Comparison of ENCODE assay signal across 22 cellular contexts in genomic region chr3:188126271-188126670, GRCh38. TPM values are rescaled to one million over a fixed set of nuclear protein-coding genes. Genes with fewer than 3 reads are reported as not detected.
DNase-seq lines count a peak whose midpoint lies in the region; ATAC-seq and TF ChIP-seq lines count a peak whose summit lies in the region.
"Had no signal": no experiment of that assay in that cellular context is flagged by ENCODE, and none has a peak within 500 bp of the region (broad histone marks: within the 10 kb centered on the region; RNA-seq: fewer than 3 reads in every experiment).

No MANE protein-coding gene starts in this region.

- H4K20me1 ChIP-seq in fibroblast of lung (ENCODE audit: control insufficient read depth, extremely low read depth, insufficient read depth, low read length) = no peaks in the 10 kb centered on the region

- H3K36me3 ChIP-seq in fibroblast of lung (ENCODE audit: control insufficient read depth, insufficient read depth, low read length) = no peaks in the 10 kb centered on the region
- H3K36me3 ChIP-seq in sigmoid colon = no peaks in the 10 kb centered on the region
- H3K36me3 ChIP-seq: BE2C, breast epithelium had no signal

- WGBS in sigmoid colon, 2 donors = 90 to 96% methylated on average over 2 of the region's 2 CpGs

- H2AFZ ChIP-seq in fibroblast of lung (ENCODE audit: low read length) = no peak overlapping the region

- DNase-seq in AG20443 (ENCODE audit: low spot score) = peak; percentile 30
- DNase-seq in HFFc6 = peak; percentile 28
- DNase-seq in fibroblast of lung (ENCODE audit: low read depth in 2 of 2) = peak in 1 of 2 donors; percentile 86
- DNase-seq in sigmoid colon = no peak
- no peak for DNase-seq in activated CD4-positive, alpha-beta T cell treated with anti-CD3 and anti-CD28 coated beads for 36 hours
- no peak for DNase-seq in stimulated activated CD4-positive, alpha-beta T cell treated with anti-CD3 and anti-CD28 coated beads, Interleukin-2, amount 100 ng/mL, for 48 hours
- DNase-seq in left lobe of liver (ENCODE audit: low spot score) = no peak
- DNase-seq: activated CD4-positive, alpha-beta T cell treated with anti-CD3 and anti-CD28 coated beads, Interleukin-2, amount 50 U/mL, for 48 hours; activated CD8-positive, alpha-beta memory T cell treated with anti-CD3 and anti-CD28 coated beads, Interleukin-2, amount 50 U/mL, for 48 hours; BE2C; NCI-H1417 treated with DMSO at 0.1 percent for 48 hours; NCI-H446; small intestine; stimulated activated CD4-positive, alpha-beta T cell treated with anti-CD3 and anti-CD28 coated beads, Interleukin-2, amount 100 ng/mL, for 24 hours; stimulated activated naive B cell treated with anti-CD40 and anti-IgM and Interleukin-4, amounts not matched to agents 10 μg/mL and 1 μg/mL and 100 μg/mL, for 72 hours; testis had no signal

- CTCF ChIA-PET in activated CD4-positive, alpha-beta T cell treated with anti-CD3 and anti-CD28 coated beads for 36 hours (lab: Charles Lee) = interaction anchor here (1.3 kb wide), 1 partner anchor 157 kb away, joined by 3 read pairs; no protein-coding TSS in a partner anchor

- peaks cover 42% of the 10 kb centered on the region for H3K4me1 Mint-ChIP-seq in HFFc6 (ENCODE audit: low read depth)
- H3K4me1 Mint-ChIP-seq in activated CD4-positive, alpha-beta T cell treated with anti-CD3 and anti-CD28 coated beads for 36 hours = peaks cover 16% of the 10 kb centered on the region
- peaks cover 24% of the 10 kb centered on the region for H3K4me1 Mint-ChIP-seq in stimulated activated memory B cell treated with anti-CD40 and anti-IgM and Interleukin-4, amounts not matched to agents 10 μg/mL and 1 μg/mL and 100 μg/mL, for 72 hours

- H3K27me3 Mint-ChIP-seq in HFFc6 (ENCODE audit: insufficient read depth) = no peaks in the 10 kb centered on the region
- no peaks in the 10 kb centered on the region for H3K27me3 Mint-ChIP-seq in activated CD4-positive, alpha-beta T cell treated with anti-CD3 and anti-CD28 coated beads for 36 hours
- no peaks in the 10 kb centered on the region for H3K27me3 Mint-ChIP-seq in stimulated activated memory B cell treated with anti-CD40 and anti-IgM and Interleukin-4, amounts not matched to agents 10 μg/mL and 1 μg/mL and 100 μg/mL, for 72 hours
- H3K27me3 Mint-ChIP-seq: stimulated activated naive B cell treated with anti-CD40 and anti-IgM and Interleukin-4, amounts not matched to agents 10 μg/mL and 1 μg/mL and 100 μg/mL, for 72 hours had no signal

- H3K9me3 ChIP-seq in fibroblast of lung (ENCODE audit: control insufficient read depth, insufficient read depth, low read depth, low read length) (no peaks in the 10 kb centered on the region), sigmoid colon (no peaks in the 10 kb centered on the region)
- H3K9me3 ChIP-seq: BE2C, breast epithelium, testis had no signal

- H3K4me1 ChIP-seq in fibroblast of lung (ENCODE audit: control insufficient read depth, extremely low read depth, insufficient read depth, low read length) (no peaks in the 10 kb centered on the region), sigmoid colon (peaks cover 0 to 41% (median 36%) of the 10 kb centered on the region in 4 donors)
- H3K4me1 ChIP-seq: BE2C, breast epithelium, testis had no signal

- no peaks in the 10 kb centered on the region for H3K9me3 Mint-ChIP-seq in HFFc6
- H3K9me3 Mint-ChIP-seq in activated CD4-positive, alpha-beta T cell treated with anti-CD3 and anti-CD28 coated beads for 36 hours (ENCODE audit: low read depth) = no peaks in the 10 kb centered on the region
- no peaks in the 10 kb centered on the region for H3K9me3 Mint-ChIP-seq in stimulated activated memory B cell treated with anti-CD40 and anti-IgM and Interleukin-4, amounts not matched to agents 10 μg/mL and 1 μg/mL and 100 μg/mL, for 72 hours
- H3K9me3 Mint-ChIP-seq: nephron; stimulated activated naive B cell treated with anti-CD40 and anti-IgM and Interleukin-4, amounts not matched to agents 10 μg/mL and 1 μg/mL and 100 μg/mL, for 72 hours; WTC11 had no signal

- no peaks in the 10 kb centered on the region for H3K27me3 ChIP-seq in fibroblast of lung (ENCODE audit: control insufficient read depth, insufficient read depth, low read length)
- H3K27me3 ChIP-seq in sigmoid colon = no peaks in the 10 kb centered on the region
- H3K27me3 ChIP-seq: BE2C, breast epithelium, testis had no signal

- no peak overlapping the region for H3K9ac ChIP-seq in fibroblast of lung (ENCODE audit: insufficient read depth, low read length)

- H3K27ac Mint-ChIP-seq in HFFc6 = no peak overlapping the region
- no peak overlapping the region for H3K27ac Mint-ChIP-seq in activated CD4-positive, alpha-beta T cell treated with anti-CD3 and anti-CD28 coated beads for 36 hours
- no peak overlapping the region for H3K27ac Mint-ChIP-seq in stimulated activated memory B cell treated with anti-CD40 and anti-IgM and Interleukin-4, amounts not matched to agents 10 μg/mL and 1 μg/mL and 100 μg/mL, for 72 hours
- H3K27ac Mint-ChIP-seq: nephron; stimulated activated naive B cell treated with anti-CD40 and anti-IgM and Interleukin-4, amounts not matched to agents 10 μg/mL and 1 μg/mL and 100 μg/mL, for 72 hours; WTC11 had no signal

- no peak for ATAC-seq in activated CD4-positive, alpha-beta T cell treated with anti-CD3 and anti-CD28 coated beads for 36 hours
- no peak for ATAC-seq in left lobe of liver
- ATAC-seq in stimulated activated memory B cell treated with anti-CD40 and anti-IgM and Interleukin-4, amounts not matched to agents 10 μg/mL and 1 μg/mL and 100 μg/mL, for 72 hours = no peak
- ATAC-seq: stimulated activated naive B cell treated with anti-CD40 and anti-IgM and Interleukin-4, amounts not matched to agents 10 μg/mL and 1 μg/mL and 100 μg/mL, for 72 hours; WTC11 had no signal

- peak overlapping the region; percentile 35 for H3K4me2 ChIP-seq in fibroblast of lung (ENCODE audit: extremely low read depth, insufficient read depth, low read length)

- no peak for TF ChIP-seq POLR2A in sigmoid colon (IDR thresholded peaks at IDR 0.05)

- intact Hi-C loops in sigmoid colon (cut with DNase I) = no loop called here
- intact Hi-C loops in activated CD4-positive, alpha-beta T cell treated with anti-CD3 and anti-CD28 coated beads for 36 hours (cut with DNase I, micrococcal nuclease) = no loop called here

- H3K36me3 Mint-ChIP-seq in HFFc6 (ENCODE audit: low read depth) = no peaks in the 10 kb centered on the region
- H3K36me3 Mint-ChIP-seq in activated CD4-positive, alpha-beta T cell treated with anti-CD3 and anti-CD28 coated beads for 36 hours (ENCODE audit: low read depth) = no peaks in the 10 kb centered on the region
- H3K36me3 Mint-ChIP-seq in stimulated activated memory B cell treated with anti-CD40 and anti-IgM and Interleukin-4, amounts not matched to agents 10 μg/mL and 1 μg/mL and 100 μg/mL, for 72 hours = no peaks in the 10 kb centered on the region
- H3K36me3 Mint-ChIP-seq: stimulated activated naive B cell treated with anti-CD40 and anti-IgM and Interleukin-4, amounts not matched to agents 10 μg/mL and 1 μg/mL and 100 μg/mL, for 72 hours; WTC11 had no signal

- TF ChIP-seq EP300 in sigmoid colon (IDR thresholded peaks at IDR 0.05) = no peak

- no peak overlapping the region for H3K27ac ChIP-seq in fibroblast of lung (ENCODE audit: insufficient read depth, low read length)
- H3K27ac ChIP-seq in sigmoid colon = peak overlapping the region; percentile 73 to 81 (median 74)
- H3K27ac ChIP-seq: breast epithelium, coronary artery, SK-N-MC, testis had no signal

- no peak overlapping the region for H3K4me3 Mint-ChIP-seq in HFFc6
- no peak overlapping the region for H3K4me3 Mint-ChIP-seq in activated CD4-positive, alpha-beta T cell treated with anti-CD3 and anti-CD28 coated beads for 36 hours
- no peak overlapping the region for H3K4me3 Mint-ChIP-seq in stimulated activated memory B cell treated with anti-CD40 and anti-IgM and Interleukin-4, amounts not matched to agents 10 μg/mL and 1 μg/mL and 100 μg/mL, for 72 hours
- H3K4me3 Mint-ChIP-seq: nephron; stimulated activated naive B cell treated with anti-CD40 and anti-IgM and Interleukin-4, amounts not matched to agents 10 μg/mL and 1 μg/mL and 100 μg/mL, for 72 hours; WTC11 had no signal

- TF ChIP-seq CTCF in HFFc6 (IDR thresholded peaks at IDR 0.05) (no peak), fibroblast of lung (conservative IDR thresholded peaks at IDR 0.05 in 1 of 2, IDR thresholded peaks at IDR 0.05 in 1 of 2; ENCODE audit: low read depth in 1 of 2, low read length in 2 of 2) (no peak), sigmoid colon (IDR thresholded peaks at IDR 0.05) (no peak)

- H3K79me2 ChIP-seq in fibroblast of lung (ENCODE audit: control insufficient read depth, insufficient read depth, low read length) = no peaks in the 10 kb centered on the region

- H3K4me3 ChIP-seq in fibroblast of lung (replicated peaks in 1 of 4; ENCODE audit: control extremely low read depth in 1 of 4, insufficient read depth in 1 of 4, low read depth in 3 of 4, low read length in 4 of 4) = no peak overlapping the region
- H3K4me3 ChIP-seq in sigmoid colon = no peak overlapping the region
- H3K4me3 ChIP-seq: breast epithelium, coronary artery, SK-N-MC, testis had no signal

- POLR2A ChIA-PET in activated CD4-positive, alpha-beta T cell treated with anti-CD3 and anti-CD28 coated beads for 36 hours (lab: Charles Lee) = no interaction called here

RNA-seq across cellular contexts. Expression of gene LPP, which starts 27.7 kb away (rescaled TPM):
- total RNA-seq in HFFc6 (2021; fragmentation: NEBNext Ultra II Directional; extraction: Animal tissue kit (Norgen Biotek cat#: 25700)) = 100 to 1,000 TPM in 4 of 6 experiments, 10 to 100 TPM in 2; 84.1 to 121 (median 102) TPM
- total RNA-seq in fibroblast of lung (69.0 and 89.6 TPM in 2 replicates), sigmoid colon (1,000 to 10,000 TPM in 3 of 4 donors, 100 to 1,000 TPM in 1; 824 to 1,773 (median 1,187) TPM), left lobe of liver (63.6 TPM)
- polyA plus RNA-seq in fibroblast of lung (55.9 and 124 TPM in 2 replicates), sigmoid colon (10 to 100 TPM in 1 of 3 donors, 1 to 10 TPM in 2; 5.3 to 36.0 (median 7.2) TPM)
- polyA plus RNA-seq in fibroblast of lung (2012) = 20.2 and 70.2 TPM in 2 replicates
- polyA minus RNA-seq in fibroblast of lung (ENCODE audit: low replicate concordance) = 1,083 and 1,760 TPM in 2 replicates
- 10 to 100 TPM; 34.7 to 40.6 TPM for total RNA-seq in activated CD4-positive, alpha-beta T cell treated with anti-CD3 and anti-CD28 coated beads for 36 hours

Comparison
In these comparisons a context has a peak if more than half of its experiments do, and no peak if none do; other contexts are left out.
1. DNase-seq: peak in AG20443 (single experiment) and HFFc6 (single experiment); none in sigmoid colon (single experiment), activated CD4-positive, alpha-beta T cell treated with anti-CD3 and anti-CD28 coated beads for 36 hours (single experiment), stimulated activated CD4-positive, alpha-beta T cell treated with anti-CD3 and anti-CD28 coated beads, Interleukin-2, amount 100 ng/mL, for 48 hours (0 of 2) and left lobe of liver (single experiment).